27 cellular contexts compared by ENCODE assay signal in genomic region chr1:34794790-34795180, GRCh38. TPM values are rescaled to one million over a fixed set of nuclear protein-coding genes. Genes with fewer than 3 reads are reported as not detected.
DNase-seq lines count a peak whose midpoint lies in the region; ATAC-seq and TF ChIP-seq lines count a peak whose summit lies in the region.
"Had no signal": no experiment of that assay in that cellular context is flagged by ENCODE, and none has a peak within 500 bp of the region (broad histone marks: within the 10 kb centered on the region; RNA-seq: fewer than 3 reads in every experiment).

No MANE protein-coding gene starts in this region.

- no peak for DNase-seq in heart left ventricle
- DNase-seq in right cardiac atrium = no peak
- DNase-seq in neural crest cell (ENCODE audit: low read depth, low spot score) = no peak
- DNase-seq in type B pancreatic cell (ENCODE audit: extremely low spot score, unreplicated experiment) = peak; percentile 55
- no peak for DNase-seq in glomerular visceral epithelial cell (ENCODE audit: extremely low spot score)
- no peak for DNase-seq in SK-N-SH
- DNase-seq: 8988T; activated B cell treated with CpG ODN at 0.5 μM for 24 hours; activated CD4-positive, alpha-beta T cell treated with anti-CD3 and anti-CD28 coated beads, Interleukin-2, amount 50 U/mL, for 48 hours; activated CD8-positive, alpha-beta memory T cell treated with anti-CD3 and anti-CD28 coated beads, Interleukin-2, amount 50 U/mL, for 48 hours; activated naive CD8-positive, alpha-beta T cell treated with anti-CD3 and anti-CD28 coated beads for 36 hours; COR-L47; DMS79 treated with DMSO at 0.1 percent for 48 hours; HCEC 1CT; naive thymus-derived CD8-positive, alpha-beta T cell; NCI-H2081; NCI-H345; NCI-H82; ovary; T1000; testis had no signal

- peaks cover 39% of the 10 kb centered on the region for H3K27me3 Mint-ChIP-seq in neural crest cell (ENCODE audit: low read depth)
- peaks cover 69% of the 10 kb centered on the region for H3K27me3 Mint-ChIP-seq in type B pancreatic cell

- H3K9me3 Mint-ChIP-seq in neural crest cell (no peaks in the 10 kb centered on the region), type B pancreatic cell (no peaks in the 10 kb centered on the region)
- H3K9me3 Mint-ChIP-seq: activated B cell treated with CpG ODN at 0.5 μM for 24 hours; activated naive CD8-positive, alpha-beta T cell treated with anti-CD3 and anti-CD28 coated beads for 36 hours; mesothelial cell of epicardium; naive thymus-derived CD8-positive, alpha-beta T cell had no signal

- no peak for TF ChIP-seq EP300 in SK-N-SH (IDR thresholded peaks at IDR 0.05; ENCODE audit: borderline replicate concordance in 1 of 2, low read depth in 1 of 2, low read length in 1 of 2)

- intact Hi-C loops in heart left ventricle (cut with DNase I) (loop anchor here in 2 of 10 donors (5.0 kb wide), 2 partner anchors 38 to 43 kb away; no protein-coding TSS in a partner anchor), right cardiac atrium (cut with DNase I) (loop anchor here in 1 of 4 donors (5.0 kb wide), 1 partner anchor 53 kb away; no protein-coding TSS in a partner anchor)

- H3K4me1 Mint-ChIP-seq in neural crest cell (peaks cover 42% of the 10 kb centered on the region), type B pancreatic cell (ENCODE audit: unreplicated experiment) (no peaks in the 10 kb centered on the region)

- H3K27me3 ChIP-seq in heart left ventricle (peaks cover 0 to 7% (median 0%) of the 10 kb centered on the region in 9 donors), right cardiac atrium (ENCODE audit: control insufficient read depth, insufficient read depth) (no peaks in the 10 kb centered on the region), SK-N-SH (ENCODE audit: insufficient read depth) (no peaks in the 10 kb centered on the region)
- H3K27me3 ChIP-seq: ovary, testis had no signal

- H3K36me3 ChIP-seq in heart left ventricle (peaks cover 0 to 36% (median 13%) of the 10 kb centered on the region in 9 donors), SK-N-SH (replicated peaks in 1 of 2; ENCODE audit: control insufficient read depth in 1 of 2, insufficient read depth in 2 of 2, low read length in 1 of 2) (no peaks in the 10 kb centered on the region)
- H3K36me3 ChIP-seq: ovary had no signal

- no peaks in the 10 kb centered on the region for H3F3A ChIP-seq in SK-N-SH (replicated peaks; ENCODE audit: insufficient read depth)

- H3K4me1 ChIP-seq in heart left ventricle (peaks cover 0 to 37% (median 9%) of the 10 kb centered on the region in 12 donors), right cardiac atrium (ENCODE audit: control insufficient read depth, insufficient read depth, low read length) (peaks cover 2% of the 10 kb centered on the region), SK-N-SH (ENCODE audit: control insufficient read depth in 1 of 2, insufficient read depth in 2 of 2, low read depth in 1 of 2, low read length in 1 of 2) (no peaks in the 10 kb centered on the region)

- H2AFZ ChIP-seq in SK-N-SH (ENCODE audit: low read depth) = no peak overlapping the region

- H3K4me3 ChIP-seq in heart left ventricle (peak overlapping the region; percentile 45 to 90 (median 66)), right cardiac atrium (ENCODE audit: low read length) (no peak overlapping the region), SK-N-SH (ENCODE audit: low read depth in 2 of 2, low read length in 1 of 2) (no peak overlapping the region)
- H3K4me3 ChIP-seq: testis had no signal

- no peak for TF ChIP-seq POLR2A in heart left ventricle (IDR thresholded peaks at IDR 0.05)

- no peak overlapping the region for H3K9ac ChIP-seq in SK-N-SH

- no peaks in the 10 kb centered on the region for H4K20me1 ChIP-seq in SK-N-SH (ENCODE audit: insufficient read depth)

- TF ChIP-seq CTCF in heart left ventricle (IDR thresholded peaks at IDR 0.05) (no peak), neural crest cell (conservative IDR thresholded peaks at IDR 0.05) (no peak), type B pancreatic cell (conservative IDR thresholded peaks at IDR 0.05) (no peak), SK-N-SH (IDR thresholded peaks at IDR 0.05) (no peak)

- H3K27ac ChIP-seq in heart left ventricle (peak overlapping the region in 9 of 12 donors; percentile 78 to 96 (median 87)), right cardiac atrium (ENCODE audit: low read length) (no peak overlapping the region), SK-N-SH (ENCODE audit: low read depth in 2 of 2, low read length in 1 of 2) (no peak overlapping the region)
- H3K27ac ChIP-seq: ovary had no signal

- no peak overlapping the region for H3K27ac Mint-ChIP-seq in neural crest cell (ENCODE audit: unreplicated experiment)
- H3K27ac Mint-ChIP-seq in type B pancreatic cell = no peak overlapping the region
- H3K27ac Mint-ChIP-seq: activated B cell treated with CpG ODN at 0.5 μM for 24 hours; activated naive CD8-positive, alpha-beta T cell treated with anti-CD3 and anti-CD28 coated beads for 36 hours; mesothelial cell of epicardium; naive thymus-derived CD8-positive, alpha-beta T cell had no signal

- POLR2A ChIA-PET in SK-N-SH (lab: Yijun Ruan, JAX) = no interaction called here

- no peaks in the 10 kb centered on the region for H3K79me2 ChIP-seq in SK-N-SH (ENCODE audit: insufficient read depth)

- ATAC-seq in heart left ventricle = no peak
- ATAC-seq in right cardiac atrium = no peak
- ATAC-seq: naive thymus-derived CD8-positive, alpha-beta T cell; sciatic nerve had no signal

- H3K4me3 Mint-ChIP-seq in neural crest cell (peak overlapping the region; percentile 52), type B pancreatic cell (no peak overlapping the region)
- H3K4me3 Mint-ChIP-seq: activated B cell treated with CpG ODN at 0.5 μM for 24 hours; activated naive CD8-positive, alpha-beta T cell treated with anti-CD3 and anti-CD28 coated beads for 36 hours; mesothelial cell of epicardium had no signal

- no peaks in the 10 kb centered on the region for H3K9me2 ChIP-seq in SK-N-SH

- H3K4me2 ChIP-seq in SK-N-SH = no peak overlapping the region

- H3K36me3 Mint-ChIP-seq in neural crest cell (ENCODE audit: low read depth) = peaks cover 5% of the 10 kb centered on the region
- no peaks in the 10 kb centered on the region for H3K36me3 Mint-ChIP-seq in type B pancreatic cell
- H3K36me3 Mint-ChIP-seq: mesothelial cell of epicardium; naive thymus-derived CD8-positive, alpha-beta T cell had no signal

- no peak for TF ChIP-seq RAD21 in SK-N-SH (IDR thresholded peaks at IDR 0.05; ENCODE audit: low read length)

- H3K9me3 ChIP-seq in heart left ventricle = no peaks in the 10 kb centered on the region
- H3K9me3 ChIP-seq in right cardiac atrium (ENCODE audit: control insufficient read depth, low read length) = no peaks in the 10 kb centered on the region
- no peaks in the 10 kb centered on the region for H3K9me3 ChIP-seq in SK-N-SH
- H3K9me3 ChIP-seq: ovary, testis had no signal

- CTCF ChIA-PET in SK-N-SH (lab: Yijun Ruan, JAX) = no interaction called here

- WGBS in heart left ventricle, 4 donors = 80 to 91% (median 88%) methylated on average over 12 of the region's 12 CpGs
- 82% methylated on average over 12 of the region's 12 CpGs for WGBS in right cardiac atrium
- WGBS in SK-N-SH (ENCODE audit: low lambda C conversion rate) = 77% methylated on average over 5 of the region's 12 CpGs

TF ChIP-seq in SK-N-SH, 30 proteins besides CTCF, POLR2A, EP300 and RAD21 (continues in another document):
- TF ChIP-seq MXI1 (IDR thresholded peaks at IDR 0.05; ENCODE audit: low read depth, low read length) = no peak
- TF ChIP-seq SIN3A (IDR thresholded peaks at IDR 0.05; ENCODE audit: borderline replicate concordance, low read depth, low read length) = no peak
- TF ChIP-seq MEF2A (IDR thresholded peaks at IDR 0.05; ENCODE audit: borderline replicate concordance, low read depth) = no peak
- TF ChIP-seq TCF12 (IDR thresholded peaks at IDR 0.05) = no peak
- no peak for TF ChIP-seq CHD2 (IDR thresholded peaks at IDR 0.05; ENCODE audit: low read length, partially characterized antibody)

RNA-seq across cellular contexts. Expression of gene GJA4, which starts 2.0 kb away (rescaled TPM):
- total RNA-seq in heart left ventricle (10 to 100 TPM; 14.2 to 78.0 (median 22.6) TPM), right cardiac atrium (10 to 100 TPM; 18.0 to 31.4 (median 27.0) TPM), neural crest cell (20.2 and 22.3 TPM in 2 replicates), type B pancreatic cell (ENCODE audit: low replicate concordance) (0.67 and 0.87 TPM in 2 replicates)
- polyA plus RNA-seq in heart left ventricle (10 to 100 TPM; 23.0 to 36.9 TPM), right cardiac atrium (28.0 TPM), SK-N-SH (2012; rRNA removed) (not detected in 2 replicates)
- not detected in 2 replicates for polyA plus RNA-seq in SK-N-SH (2012; cell fraction: cytosol; rRNA removed)
- not detected in 2 replicates for polyA plus RNA-seq in SK-N-SH (2012; cell fraction: nucleus; rRNA removed)
- total RNA-seq: activated B cell treated with CpG ODN at 0.5 μM for 24 hours; activated naive CD8-positive, alpha-beta T cell treated with anti-CD3 and anti-CD28 coated beads for 36 hours; fibroblast of lung; M059J; mesothelial cell of epicardium; naive thymus-derived CD8-positive, alpha-beta T cell; OCI-LY7 had no signal
- polyA plus RNA-seq: fibroblast of lung; naive thymus-derived CD8-positive, alpha-beta T cell had no signal

RNA-seq across cellular contexts. Expression of gene GJB3, which starts 13.8 kb away (rescaled TPM):
- total RNA-seq in heart left ventricle (not detected), right cardiac atrium (not detected), neural crest cell (not detected in 2 replicates), type B pancreatic cell (ENCODE audit: low replicate concordance) (6.5 and 19.5 TPM in 2 replicates)
- polyA plus RNA-seq in heart left ventricle (not detected), right cardiac atrium (not detected), SK-N-SH (2012; rRNA removed) (not detected in 2 replicates)
- polyA plus RNA-seq in SK-N-SH (2012; cell fraction: cytosol; rRNA removed) = not detected in 2 replicates
- not detected in 2 replicates for polyA plus RNA-seq in SK-N-SH (2012; cell fraction: nucleus; rRNA removed)
- total RNA-seq: activated B cell treated with CpG ODN at 0.5 μM for 24 hours; activated naive CD8-positive, alpha-beta T cell treated with anti-CD3 and anti-CD28 coated beads for 36 hours; fibroblast of lung; mesothelial cell of epicardium; naive thymus-derived CD8-positive, alpha-beta T cell; OCI-LY7 had no signal
- polyA plus RNA-seq: fibroblast of lung; naive thymus-derived CD8-positive, alpha-beta T cell; ovary had no signal

RNA-seq across cellular contexts. Expression of gene GJB4, which starts 35.2 kb away (rescaled TPM):
- not detected for total RNA-seq in heart left ventricle
- not detected for polyA plus RNA-seq in heart left ventricle
- not detected for total RNA-seq in right cardiac atrium
- not detected for polyA plus RNA-seq in right cardiac atrium
- not detected in 2 replicates for total RNA-seq in neural crest cell
- 0.48 and 0.50 TPM in 2 replicates for total RNA-seq in type B pancreatic cell (ENCODE audit: low replicate concordance)
- polyA plus RNA-seq in SK-N-SH (2012; rRNA removed) = not detected in 2 replicates
- polyA plus RNA-seq in SK-N-SH (2012; cell fraction: cytosol; rRNA removed) = not detected in 2 replicates
- polyA plus RNA-seq in SK-N-SH (2012; cell fraction: nucleus; rRNA removed) = not detected in 2 replicates
- total RNA-seq: activated B cell treated with CpG ODN at 0.5 μM for 24 hours; activated naive CD8-positive, alpha-beta T cell treated with anti-CD3 and anti-CD28 coated beads for 36 hours; fibroblast of lung; glomerular endothelial cell; M059J; mesothelial cell of epicardium; naive thymus-derived CD8-positive, alpha-beta T cell; OCI-LY7; ovary; sciatic nerve; testis had no signal
- polyA plus RNA-seq: fibroblast of lung; naive thymus-derived CD8-positive, alpha-beta T cell; ovary had no signal

RNA-seq across cellular contexts. Expression of gene GJB5, which starts 39.9 kb away (rescaled TPM):
- total RNA-seq in heart left ventricle (not detected), right cardiac atrium (not detected), neural crest cell (not detected in 2 replicates), type B pancreatic cell (ENCODE audit: low replicate concordance) (2.0 and 7.5 TPM in 2 replicates)
- polyA plus RNA-seq in heart left ventricle (not detected), right cardiac atrium (not detected), SK-N-SH (2012; rRNA removed) (not detected in 2 replicates)
- not detected in 2 replicates for polyA plus RNA-seq in SK-N-SH (2012; cell fraction: cytosol; rRNA removed)
- not detected in 2 replicates for polyA plus RNA-seq in SK-N-SH (2012; cell fraction: nucleus; rRNA removed)
- total RNA-seq: activated B cell treated with CpG ODN at 0.5 μM for 24 hours; activated naive CD8-positive, alpha-beta T cell treated with anti-CD3 and anti-CD28 coated beads for 36 hours; fibroblast of lung; glomerular endothelial cell; M059J; naive thymus-derived CD8-positive, alpha-beta T cell; OCI-LY7; ovary; testis had no signal
- polyA plus RNA-seq: fibroblast of lung; naive thymus-derived CD8-positive, alpha-beta T cell; ovary had no signal

Comparison
In these comparisons a context has a peak if more than half of its experiments do, and no peak if none do; other contexts are left out.
1. H3K27ac ChIP-seq: peak in heart left ventricle (9 of 12); none in right cardiac atrium (single experiment) and SK-N-SH (0 of 2).
2. H3K4me3 ChIP-seq: peak in heart left ventricle (12 of 12); none in right cardiac atrium (single experiment) and SK-N-SH (0 of 2).